1 cellular context compared by ENCODE assay signal in the genomic region with DNA sequence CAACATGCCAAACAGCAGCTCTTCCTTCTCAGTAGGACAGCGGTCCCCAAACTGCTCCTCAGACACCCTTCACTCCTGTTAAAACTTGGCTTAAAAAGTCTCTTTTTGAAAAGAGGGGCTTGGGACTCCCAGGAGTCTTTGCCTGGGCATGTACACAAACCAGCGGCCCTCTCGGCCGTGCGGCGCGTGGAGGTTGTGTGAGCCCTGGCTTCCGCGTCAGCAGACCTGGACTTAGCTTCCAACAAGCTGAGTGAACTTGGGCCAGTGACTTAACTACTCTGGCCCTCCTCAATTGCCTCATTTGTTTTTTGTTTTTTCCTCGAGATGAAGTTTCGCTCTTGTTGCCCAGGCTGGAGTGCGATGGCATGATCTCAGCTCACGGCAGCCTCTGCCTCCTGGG.
TF ChIP-seq lines count a peak whose summit lies in the region.

No MANE protein-coding gene starts in this region.

TF ChIP-seq in H1, 55 proteins besides CTCF, POLR2A, EP300 and RAD21:
- TF ChIP-seq SP1 (IDR thresholded peaks at IDR 0.05; ENCODE audit: low read depth, low read length) = no peak
- TF ChIP-seq, protein P1, sequence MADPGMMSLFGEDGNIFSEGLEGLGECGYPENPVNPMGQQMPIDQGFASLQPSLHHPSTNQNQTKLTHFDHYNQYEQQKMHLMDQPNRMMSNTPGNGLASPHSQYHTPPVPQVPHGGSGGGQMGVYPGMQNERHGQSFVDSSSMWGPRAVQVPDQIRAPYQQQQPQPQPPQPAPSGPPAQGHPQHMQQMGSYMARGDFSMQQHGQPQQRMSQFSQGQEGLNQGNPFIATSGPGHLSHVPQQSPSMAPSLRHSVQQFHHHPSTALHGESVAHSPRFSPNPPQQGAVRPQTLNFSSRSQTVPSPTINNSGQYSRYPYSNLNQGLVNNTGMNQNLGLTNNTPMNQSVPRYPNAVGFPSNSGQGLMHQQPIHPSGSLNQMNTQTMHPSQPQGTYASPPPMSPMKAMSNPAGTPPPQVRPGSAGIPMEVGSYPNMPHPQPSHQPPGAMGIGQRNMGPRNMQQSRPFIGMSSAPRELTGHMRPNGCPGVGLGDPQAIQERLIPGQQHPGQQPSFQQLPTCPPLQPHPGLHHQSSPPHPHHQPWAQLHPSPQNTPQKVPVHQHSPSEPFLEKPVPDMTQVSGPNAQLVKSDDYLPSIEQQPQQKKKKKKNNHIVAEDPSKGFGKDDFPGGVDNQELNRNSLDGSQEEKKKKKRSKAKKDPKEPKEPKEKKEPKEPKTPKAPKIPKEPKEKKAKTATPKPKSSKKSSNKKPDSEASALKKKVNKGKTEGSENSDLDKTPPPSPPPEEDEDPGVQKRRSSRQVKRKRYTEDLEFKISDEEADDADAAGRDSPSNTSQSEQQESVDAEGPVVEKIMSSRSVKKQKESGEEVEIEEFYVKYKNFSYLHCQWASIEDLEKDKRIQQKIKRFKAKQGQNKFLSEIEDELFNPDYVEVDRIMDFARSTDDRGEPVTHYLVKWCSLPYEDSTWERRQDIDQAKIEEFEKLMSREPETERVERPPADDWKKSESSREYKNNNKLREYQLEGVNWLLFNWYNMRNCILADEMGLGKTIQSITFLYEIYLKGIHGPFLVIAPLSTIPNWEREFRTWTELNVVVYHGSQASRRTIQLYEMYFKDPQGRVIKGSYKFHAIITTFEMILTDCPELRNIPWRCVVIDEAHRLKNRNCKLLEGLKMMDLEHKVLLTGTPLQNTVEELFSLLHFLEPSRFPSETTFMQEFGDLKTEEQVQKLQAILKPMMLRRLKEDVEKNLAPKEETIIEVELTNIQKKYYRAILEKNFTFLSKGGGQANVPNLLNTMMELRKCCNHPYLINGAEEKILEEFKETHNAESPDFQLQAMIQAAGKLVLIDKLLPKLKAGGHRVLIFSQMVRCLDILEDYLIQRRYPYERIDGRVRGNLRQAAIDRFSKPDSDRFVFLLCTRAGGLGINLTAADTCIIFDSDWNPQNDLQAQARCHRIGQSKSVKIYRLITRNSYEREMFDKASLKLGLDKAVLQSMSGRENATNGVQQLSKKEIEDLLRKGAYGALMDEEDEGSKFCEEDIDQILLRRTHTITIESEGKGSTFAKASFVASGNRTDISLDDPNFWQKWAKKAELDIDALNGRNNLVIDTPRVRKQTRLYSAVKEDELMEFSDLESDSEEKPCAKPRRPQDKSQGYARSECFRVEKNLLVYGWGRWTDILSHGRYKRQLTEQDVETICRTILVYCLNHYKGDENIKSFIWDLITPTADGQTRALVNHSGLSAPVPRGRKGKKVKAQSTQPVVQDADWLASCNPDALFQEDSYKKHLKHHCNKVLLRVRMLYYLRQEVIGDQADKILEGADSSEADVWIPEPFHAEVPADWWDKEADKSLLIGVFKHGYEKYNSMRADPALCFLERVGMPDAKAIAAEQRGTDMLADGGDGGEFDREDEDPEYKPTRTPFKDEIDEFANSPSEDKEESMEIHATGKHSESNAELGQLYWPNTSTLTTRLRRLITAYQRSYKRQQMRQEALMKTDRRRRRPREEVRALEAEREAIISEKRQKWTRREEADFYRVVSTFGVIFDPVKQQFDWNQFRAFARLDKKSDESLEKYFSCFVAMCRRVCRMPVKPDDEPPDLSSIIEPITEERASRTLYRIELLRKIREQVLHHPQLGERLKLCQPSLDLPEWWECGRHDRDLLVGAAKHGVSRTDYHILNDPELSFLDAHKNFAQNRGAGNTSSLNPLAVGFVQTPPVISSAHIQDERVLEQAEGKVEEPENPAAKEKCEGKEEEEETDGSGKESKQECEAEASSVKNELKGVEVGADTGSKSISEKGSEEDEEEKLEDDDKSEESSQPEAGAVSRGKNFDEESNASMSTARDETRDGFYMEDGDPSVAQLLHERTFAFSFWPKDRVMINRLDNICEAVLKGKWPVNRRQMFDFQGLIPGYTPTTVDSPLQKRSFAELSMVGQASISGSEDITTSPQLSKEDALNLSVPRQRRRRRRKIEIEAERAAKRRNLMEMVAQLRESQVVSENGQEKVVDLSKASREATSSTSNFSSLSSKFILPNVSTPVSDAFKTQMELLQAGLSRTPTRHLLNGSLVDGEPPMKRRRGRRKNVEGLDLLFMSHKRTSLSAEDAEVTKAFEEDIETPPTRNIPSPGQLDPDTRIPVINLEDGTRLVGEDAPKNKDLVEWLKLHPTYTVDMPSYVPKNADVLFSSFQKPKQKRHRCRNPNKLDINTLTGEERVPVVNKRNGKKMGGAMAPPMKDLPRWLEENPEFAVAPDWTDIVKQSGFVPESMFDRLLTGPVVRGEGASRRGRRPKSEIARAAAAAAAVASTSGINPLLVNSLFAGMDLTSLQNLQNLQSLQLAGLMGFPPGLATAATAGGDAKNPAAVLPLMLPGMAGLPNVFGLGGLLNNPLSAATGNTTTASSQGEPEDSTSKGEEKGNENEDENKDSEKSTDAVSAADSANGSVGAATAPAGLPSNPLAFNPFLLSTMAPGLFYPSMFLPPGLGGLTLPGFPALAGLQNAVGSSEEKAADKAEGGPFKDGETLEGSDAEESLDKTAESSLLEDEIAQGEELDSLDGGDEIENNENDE (IDR thresholded peaks at IDR 0.05; ENCODE audit: insufficient replicate concordance, low read length) = no peak
TF ChIP-seq in H1: peak in this region for 0.
